ENCODE assay signal across 16 cellular contexts in genomic region chr4:32519060-32519459, GRCh38.
DNase-seq lines count a peak whose midpoint lies in the region; ATAC-seq, FAIRE-seq and TF ChIP-seq lines count a peak whose summit lies in the region.
"Had no signal": no experiment of that assay in that cellular context is flagged by ENCODE, and none has a peak within 500 bp of the region (broad histone marks: within the 10 kb centered on the region; RNA-seq: fewer than 3 reads in every experiment).

No MANE protein-coding gene starts in this region.

- peak overlapping the region; percentile 74 for H3K4me2 ChIP-seq in astrocyte (ENCODE audit: low read length)

- H2AFZ ChIP-seq in astrocyte (ENCODE audit: low read depth, low read length), result peak overlapping the region; percentile 72

- no peaks in the 10 kb centered on the region for H3K36me3 ChIP-seq in astrocyte (ENCODE audit: insufficient read depth, low read length)
- no peaks in the 10 kb centered on the region for H3K36me3 ChIP-seq in kidney (ENCODE audit: control insufficient read depth in 1 of 2, insufficient read depth in 2 of 2, low read length in 2 of 2)

- no peaks in the 10 kb centered on the region for H3K27me3 ChIP-seq in astrocyte (ENCODE audit: insufficient read depth, low read length)

- no peak for DNase-seq in left ventricle myocardium superior
- DNase-seq in Right ventricle myocardium superior, result no peak
- DNase-seq in astrocyte (ENCODE audit: low read depth), result no peak
- DNase-seq in kidney, result no peak
- DNase-seq in type B pancreatic cell (ENCODE audit: extremely low spot score, unreplicated experiment), result no peak
- no peak for DNase-seq in urothelium cell line (ENCODE audit: low spot score)
- DNase-seq in activated naive CD8-positive, alpha-beta T cell treated with anti-CD3 and anti-CD28 coated beads for 36 hours, result no peak
- DNase-seq in NCI-H1436 (lab: John Stamatoyannopoulos, UW), result no peak
- DNase-seq: activated CD4-positive, CD25-positive, alpha-beta regulatory T cell treated with anti-CD3 and anti-CD28 coated beads, Interleukin-2, amount 50 U/mL, for 72 hours; activated naive CD8-positive, alpha-beta T cell treated with anti-CD3 and anti-CD28 coated beads, Interleukin-2, amount 10 ng/mL, durations not matched to agents 7 days and 5 days; DMS53; immature natural killer cell; NCI-H526 treated with DMSO at 0.1 percent for 48 hours; stimulated activated CD4-positive, alpha-beta T cell treated with anti-CD3 and anti-CD28 coated beads, Interleukin-2, amount 100 ng/mL, for 24 hours; SW 1271 had no signal

- H3K4me1 ChIP-seq in astrocyte (ENCODE audit: insufficient read depth, low read length) (no peaks in the 10 kb centered on the region), kidney (ENCODE audit: control insufficient read depth in 1 of 2, insufficient read depth in 1 of 2, low read depth in 1 of 2, low read length in 2 of 2) (peaks cover 0 to 2% of the 10 kb centered on the region in 2 donors)

- TF ChIP-seq CTCF in astrocyte (IDR thresholded peaks at IDR 0.05; ENCODE audit: insufficient read depth, low read depth, low read length), result no peak
- no peak for TF ChIP-seq CTCF in kidney (IDR thresholded peaks at IDR 0.05; ENCODE audit: borderline replicate concordance, extremely low read depth, insufficient read depth)
- TF ChIP-seq CTCF in type B pancreatic cell (conservative IDR thresholded peaks at IDR 0.05), result no peak

- no peaks in the 10 kb centered on the region for H3K79me2 ChIP-seq in astrocyte (ENCODE audit: insufficient read depth, low read length)

- intact Hi-C loops in left ventricle myocardium superior (cut with micrococcal nuclease) (no loop called here), Right ventricle myocardium superior (cut with DNase I) (no loop called here), kidney (cut with DNase I) (no loop called here)

- H3K4me3 ChIP-seq in astrocyte (ENCODE audit: insufficient read depth, low read depth, low read length) (peak overlapping the region; percentile 33), kidney (ENCODE audit: low read length in 2 of 2) (peak overlapping the region; percentile 56 to 63)

- H3K36me3 Mint-ChIP-seq in astrocyte (ENCODE audit: low read depth, unreplicated experiment) (no peaks in the 10 kb centered on the region), type B pancreatic cell (no peaks in the 10 kb centered on the region)
- H3K36me3 Mint-ChIP-seq in activated naive CD8-positive, alpha-beta T cell treated with anti-CD3 and anti-CD28 coated beads for 36 hours, result no peaks in the 10 kb centered on the region
- H3K36me3 Mint-ChIP-seq: activated naive CD8-positive, alpha-beta T cell treated with anti-CD3 and anti-CD28 coated beads, Interleukin-2, amount 10 ng/mL, durations not matched to agents 7 days and 5 days; immature natural killer cell had no signal

- H3K9ac ChIP-seq in astrocyte (ENCODE audit: low read length), result peak overlapping the region; percentile 43
- no peak overlapping the region for H3K9ac ChIP-seq in kidney (ENCODE audit: low read length in 2 of 2)

- H3K9me3 Mint-ChIP-seq in astrocyte (ENCODE audit: unreplicated experiment) (no peaks in the 10 kb centered on the region), type B pancreatic cell (no peaks in the 10 kb centered on the region)
- peaks cover 6% of the 10 kb centered on the region for H3K9me3 Mint-ChIP-seq in activated naive CD8-positive, alpha-beta T cell treated with anti-CD3 and anti-CD28 coated beads for 36 hours
- H3K9me3 Mint-ChIP-seq: dendritic cell treated with granulocyte-macrophage colony-stimulating factor and Interleukin-4, amounts not matched to agents 40 ng/mL and 50 ng/mL, for 4 days had no signal

- FAIRE-seq in astrocyte (lab: Jason Lieb, UNC) (no peak), kidney (lab: Jason Lieb, UNC) (no peak), urothelium cell line (lab: Jason Lieb, UNC) (no peak)

- H3K27me3 Mint-ChIP-seq in astrocyte (ENCODE audit: low read depth, unreplicated experiment) (no peaks in the 10 kb centered on the region), type B pancreatic cell (no peaks in the 10 kb centered on the region)
- no peaks in the 10 kb centered on the region for H3K27me3 Mint-ChIP-seq in activated naive CD8-positive, alpha-beta T cell treated with anti-CD3 and anti-CD28 coated beads for 36 hours
- H3K27me3 Mint-ChIP-seq: activated naive CD8-positive, alpha-beta T cell treated with anti-CD3 and anti-CD28 coated beads, Interleukin-2, amount 10 ng/mL, durations not matched to agents 7 days and 5 days; dendritic cell treated with granulocyte-macrophage colony-stimulating factor and Interleukin-4, amounts not matched to agents 40 ng/mL and 50 ng/mL, for 4 days had no signal

- H3K9me3 ChIP-seq in astrocyte (ENCODE audit: insufficient read depth, low read depth, low read length) (no peaks in the 10 kb centered on the region), kidney (ENCODE audit: control insufficient read depth in 1 of 2, low read length in 2 of 2) (no peaks in the 10 kb centered on the region)

- H3K4me3 Mint-ChIP-seq in astrocyte (ENCODE audit: unreplicated experiment), result no peak overlapping the region
- peak overlapping the region; percentile 28 for H3K4me3 Mint-ChIP-seq in type B pancreatic cell
- H3K4me3 Mint-ChIP-seq in activated naive CD8-positive, alpha-beta T cell treated with anti-CD3 and anti-CD28 coated beads for 36 hours, result no peak overlapping the region
- H3K4me3 Mint-ChIP-seq: activated naive CD8-positive, alpha-beta T cell treated with anti-CD3 and anti-CD28 coated beads, Interleukin-2, amount 10 ng/mL, durations not matched to agents 7 days and 5 days; dendritic cell treated with granulocyte-macrophage colony-stimulating factor and Interleukin-4, amounts not matched to agents 40 ng/mL and 50 ng/mL, for 4 days; immature natural killer cell had no signal

- ATAC-seq in left ventricle myocardium superior (peak; percentile 13), Right ventricle myocardium superior (ENCODE audit: poor library complexity) (no peak)

- no peak overlapping the region for H3K27ac ChIP-seq in astrocyte (ENCODE audit: low read depth, low read length)
- no peak overlapping the region for H3K27ac ChIP-seq in kidney (ENCODE audit: low read depth in 2 of 2, low read length in 2 of 2)

- H4K20me1 ChIP-seq in astrocyte (ENCODE audit: insufficient read depth, low read length), result no peaks in the 10 kb centered on the region

- no peak overlapping the region for H3K27ac Mint-ChIP-seq in astrocyte (ENCODE audit: unreplicated experiment)
- H3K27ac Mint-ChIP-seq in type B pancreatic cell, result no peak overlapping the region
- no peak overlapping the region for H3K27ac Mint-ChIP-seq in activated naive CD8-positive, alpha-beta T cell treated with anti-CD3 and anti-CD28 coated beads for 36 hours
- H3K27ac Mint-ChIP-seq: activated naive CD8-positive, alpha-beta T cell treated with anti-CD3 and anti-CD28 coated beads, Interleukin-2, amount 10 ng/mL, durations not matched to agents 7 days and 5 days; dendritic cell treated with granulocyte-macrophage colony-stimulating factor and Interleukin-4, amounts not matched to agents 40 ng/mL and 50 ng/mL, for 4 days; immature natural killer cell had no signal

- H3K4me1 Mint-ChIP-seq in astrocyte (ENCODE audit: low read depth, unreplicated experiment) (no peaks in the 10 kb centered on the region), type B pancreatic cell (ENCODE audit: unreplicated experiment) (peaks cover 9% of the 10 kb centered on the region)
- H3K4me1 Mint-ChIP-seq in activated naive CD8-positive, alpha-beta T cell treated with anti-CD3 and anti-CD28 coated beads for 36 hours, result no peaks in the 10 kb centered on the region
- H3K4me1 Mint-ChIP-seq: activated naive CD8-positive, alpha-beta T cell treated with anti-CD3 and anti-CD28 coated beads, Interleukin-2, amount 10 ng/mL, durations not matched to agents 7 days and 5 days; immature natural killer cell had no signal
